25 cellular contexts compared by ENCODE assay signal in genomic region chr4:177070533-177070932, GRCh38.
"Had no signal": no experiment of that assay in that cellular context is flagged by ENCODE, and none has a peak within 500 bp of the region (broad histone marks: within the 10 kb centered on the region; RNA-seq: fewer than 3 reads in every experiment).

No MANE protein-coding gene starts in this region.

- H3K27me3 ChIP-seq: esophagus muscularis mucosa, gastroesophageal sphincter, neutrophil, ovary, stomach, tibial nerve had no signal

- H3K36me3 ChIP-seq: esophagus muscularis mucosa, gastroesophageal sphincter, neutrophil, ovary, stomach, tibial nerve, WERI-Rb-1 had no signal

- H3K4me1 ChIP-seq: esophagus muscularis mucosa, gastroesophageal sphincter, stomach, tibial nerve had no signal

- H3K9me3 ChIP-seq: esophagus muscularis mucosa, gastroesophageal sphincter, neutrophil, ovary, stomach had no signal

- FAIRE-seq: bronchial epithelial cell, small intestine, TTC549 had no signal

- DNase-seq: activated CD4-positive, alpha-beta T cell treated with anti-CD3 and anti-CD28 coated beads for 48 hours; activated CD4-positive, alpha-beta T cell treated with anti-CD3 and anti-CD28 coated beads, Interleukin-2, amount 50 U/mL, for 48 hours; activated CD8-positive, alpha-beta memory T cell treated with anti-CD3 and anti-CD28 coated beads for 24 hours; activated effector memory CD4-positive, alpha-beta T cell treated with anti-CD3 and anti-CD28 coated beads, Interleukin-2, amount 50 U/mL, for 16 hours; activated naive CD4-positive, alpha-beta T cell treated with anti-CD3 and anti-CD28 coated beads, Interleukin-2, amount 10 ng/mL, durations not matched to agents 7 days and 5 days; hypothalamus; immature natural killer cell; naive B cell; nephron progenitor cell; ovary; small intestine; stimulated activated CD4-positive, alpha-beta T cell treated with anti-CD3 and anti-CD28 coated beads, Interleukin-4, amount 100 ng/mL, for 24 hours; stimulated activated CD8-positive, alpha-beta memory T cell treated with anti-CD3 and anti-CD28 coated beads, Interleukin-4, amount 100 ng/mL, for 48 hours; stomach; T-helper 9 cell; WERI-Rb-1 had no signal

- H3K27ac ChIP-seq: esophagus muscularis mucosa, gastroesophageal sphincter, neutrophil, ovary, stomach, tibial nerve, WERI-Rb-1 had no signal

- H3K4me3 ChIP-seq: esophagus muscularis mucosa, gastroesophageal sphincter, ovary, stomach, tibial nerve had no signal

- ATAC-seq: activated CD4-positive, CD25-positive, alpha-beta regulatory T cell treated with anti-CD3 and anti-CD28 coated beads, Interleukin-2, amount 50 U/mL, for 24 hours; gastroesophageal sphincter; sciatic nerve; stimulated activated memory B cell treated with anti-CD40 and anti-IgM and Interleukin-4, amounts not matched to agents 10 μg/mL and 1 μg/mL and 100 μg/mL, for 72 hours had no signal
